ENCODE assay signal across 1 cellular context in the genomic region with DNA sequence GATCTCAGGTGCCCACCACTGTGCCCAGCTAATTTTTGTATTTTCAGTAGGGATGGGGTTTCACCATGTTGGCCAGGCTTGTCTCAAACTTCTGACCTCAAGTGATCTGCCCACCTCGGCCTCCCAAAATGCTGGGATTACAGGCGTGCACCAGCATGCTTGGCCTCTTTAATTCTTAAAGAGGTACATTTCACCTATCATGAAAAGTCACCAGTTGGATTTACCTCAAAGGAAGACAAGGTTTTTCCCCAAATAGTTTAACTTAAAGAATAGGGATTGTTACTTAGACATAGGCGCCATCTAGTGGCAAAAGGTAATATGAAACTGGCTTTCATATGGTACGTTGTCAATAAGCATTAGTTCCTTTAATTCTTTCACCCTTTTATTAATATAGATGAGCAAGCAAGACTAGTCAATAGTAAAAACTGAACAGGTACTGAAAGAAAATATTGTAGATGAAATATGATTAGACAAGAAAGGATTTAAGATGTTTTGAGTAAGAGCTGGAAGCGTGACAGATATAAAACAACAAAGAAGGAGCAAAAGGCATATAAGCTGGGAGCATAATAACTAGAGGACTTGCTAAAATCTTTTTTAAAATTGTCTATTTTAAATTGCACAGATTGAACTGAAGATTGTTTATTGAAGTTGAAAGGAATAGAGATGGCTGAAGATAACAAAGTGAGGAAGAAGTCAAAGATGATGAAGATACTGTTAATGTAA.
TF ChIP-seq lines count a peak whose summit lies in the region.

No MANE protein-coding gene starts in this region.

TF ChIP-seq in WTC11, 78 proteins besides CTCF, POLR2A, EP300 and RAD21 (continued from another document):
- TF ChIP-seq USF2 (CRISPR knock-in tag; IDR thresholded peaks at IDR 0.05): no peak
